Comparison of ENCODE assay signal across 19 cellular contexts in the genomic region with DNA sequence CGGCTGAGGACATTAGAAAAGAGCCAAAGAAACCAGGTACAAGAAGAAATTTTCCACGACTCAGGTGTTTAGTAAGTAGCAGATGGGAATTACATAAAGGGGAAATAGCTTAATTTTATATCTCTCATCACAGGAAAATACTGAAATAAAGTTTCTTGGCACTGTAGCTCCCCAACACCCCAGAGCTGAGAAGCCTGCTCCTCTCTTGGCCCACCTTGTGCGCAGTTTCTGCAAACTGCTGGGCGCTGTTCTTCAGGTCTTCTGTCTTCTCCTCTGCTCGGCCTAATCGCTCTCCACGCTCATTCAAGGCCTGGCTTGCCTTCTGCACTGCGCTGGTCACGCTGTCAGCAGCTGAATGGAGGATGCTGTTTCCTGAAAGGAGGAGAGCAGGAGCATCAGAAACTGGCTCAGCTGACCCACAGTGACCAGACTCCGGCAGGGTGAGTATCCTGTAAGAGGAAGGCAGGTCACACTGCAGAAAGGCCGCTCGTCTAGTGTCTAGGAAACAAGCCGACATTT.
"Had no signal": no experiment of that assay in that cellular context is flagged by ENCODE, and none has a peak within 500 bp of the region (broad histone marks: within the 10 kb centered on the region; RNA-seq: fewer than 3 reads in every experiment).

No MANE protein-coding gene starts in this region.

- ATAC-seq: activated CD8-positive, alpha-beta T cell treated with anti-CD3 and anti-CD28 coated beads, Interleukin-2, amount 10 ng/mL, durations not matched to agents 7 days and 5 days; activated naive CD8-positive, alpha-beta T cell treated with anti-CD3 and anti-CD28 coated beads, Interleukin-2, amount 50 U/mL, for 24 hours; effector memory CD8-positive, alpha-beta T cell; psoas muscle; WTC11 had no signal

- H3K9me3 Mint-ChIP-seq: activated naive CD8-positive, alpha-beta T cell treated with anti-CD3 and anti-CD28 coated beads, Interleukin-2, amount 50 U/mL, for 24 hours; activated T-helper 1 cell treated with anti-CD3 and anti-CD28 coated beads, Interleukin-12 subunit alpha, Interleukin-12 subunit beta, Interleukin-2, Interleukin-4 antibody, amounts not matched to agents 30 ng/mL and 10 ng/mL and 1 ng/mL, durations not matched to agents 14 hours and 24 hours and 36 hours; effector memory CD8-positive, alpha-beta T cell; naive B cell; stimulated activated naive CD8-positive, alpha-beta T cell treated with anti-CD3 and anti-CD28 coated beads, Interleukin-15, Interleukin-2, amounts not matched to agents 100 ng/mL and 50 ng/mL, for 24 hours; WTC11 had no signal

- H3K4me2 ChIP-seq: SK-N-SH had no signal

- H3K9ac ChIP-seq: SK-N-SH had no signal

- H3K27ac Mint-ChIP-seq: activated CD8-positive, alpha-beta T cell treated with anti-CD3 and anti-CD28 coated beads, Interleukin-2, amount 10 ng/mL, durations not matched to agents 7 days and 5 days; activated naive CD8-positive, alpha-beta T cell treated with anti-CD3 and anti-CD28 coated beads, Interleukin-2, amount 50 U/mL, for 24 hours; activated T-helper 1 cell treated with anti-CD3 and anti-CD28 coated beads, Interleukin-12 subunit alpha, Interleukin-12 subunit beta, Interleukin-2, Interleukin-4 antibody, amounts not matched to agents 30 ng/mL and 10 ng/mL and 1 ng/mL, durations not matched to agents 14 hours and 24 hours and 36 hours; effector memory CD8-positive, alpha-beta T cell; naive B cell; stimulated activated naive CD8-positive, alpha-beta T cell treated with anti-CD3 and anti-CD28 coated beads, Interleukin-15, Interleukin-2, amounts not matched to agents 100 ng/mL and 50 ng/mL, for 24 hours had no signal

- H3K36me3 Mint-ChIP-seq: naive B cell, WTC11 had no signal

- H3K27ac ChIP-seq: psoas muscle had no signal

- H3K4me3 ChIP-seq: psoas muscle had no signal

- H3K9me3 ChIP-seq: psoas muscle, SK-N-SH had no signal

- H3K9me2 ChIP-seq: SK-N-SH had no signal

- H3K4me1 Mint-ChIP-seq: activated naive CD8-positive, alpha-beta T cell treated with anti-CD3 and anti-CD28 coated beads, Interleukin-2, amount 50 U/mL, for 24 hours; naive B cell; WTC11 had no signal

- H3K4me3 Mint-ChIP-seq: activated CD8-positive, alpha-beta T cell treated with anti-CD3 and anti-CD28 coated beads, Interleukin-2, amount 10 ng/mL, durations not matched to agents 7 days and 5 days; activated naive CD8-positive, alpha-beta T cell treated with anti-CD3 and anti-CD28 coated beads, Interleukin-2, amount 50 U/mL, for 24 hours; activated T-helper 1 cell treated with anti-CD3 and anti-CD28 coated beads, Interleukin-12 subunit alpha, Interleukin-12 subunit beta, Interleukin-2, Interleukin-4 antibody, amounts not matched to agents 30 ng/mL and 10 ng/mL and 1 ng/mL, durations not matched to agents 14 hours and 24 hours and 36 hours; effector memory CD8-positive, alpha-beta T cell; naive B cell; stimulated activated naive CD8-positive, alpha-beta T cell treated with anti-CD3 and anti-CD28 coated beads, Interleukin-15, Interleukin-2, amounts not matched to agents 100 ng/mL and 50 ng/mL, for 24 hours; WTC11 had no signal

- DNase-seq: activated CD4-positive, alpha-beta T cell treated with anti-CD3 and anti-CD28 coated beads for 48 hours; activated CD8-positive, alpha-beta memory T cell treated with anti-CD3 and anti-CD28 coated beads, Interleukin-2, amount 50 U/mL, for 48 hours; activated CD8-positive, alpha-beta T cell treated with anti-CD3 and anti-CD28 coated beads, Interleukin-2, amount 10 ng/mL, durations not matched to agents 7 days and 5 days; activated naive CD4-positive, alpha-beta T cell; activated naive CD8-positive, alpha-beta T cell treated with anti-CD3 and anti-CD28 coated beads, Interleukin-2, amount 50 U/mL, for 24 hours; central memory CD4-positive, alpha-beta T cell; cortex of kidney; effector memory CD8-positive, alpha-beta T cell; erythroblast; left ventricle myocardium superior; midbrain; naive B cell; psoas muscle; SK-N-SH; stimulated activated CD4-positive, alpha-beta T cell treated with anti-CD3 and anti-CD28 coated beads, Interleukin-4, amount 100 ng/mL, for 24 hours; T-helper 1 cell had no signal
